ENCODE assay signal across 8 cellular contexts in genomic region chr22:20319745-20320658, GRCh38. TPM values are rescaled to one million over a fixed set of nuclear protein-coding genes. Genes with fewer than 3 reads are reported as not detected.
A peak's percentile ranks its signal among the peaks of the same experiment; 100 is the strongest.
DNase-seq lines count a peak whose midpoint lies in the region; ATAC-seq and TF ChIP-seq lines count a peak whose summit lies in the region.

DGCR6L (minus strand) TSS chr22:20320060; CDS start chr22:20319988, 72 bp downstream.

- H3K36me3 Mint-ChIP-seq in activated CD8-positive, alpha-beta T cell treated with anti-CD3 and anti-CD28 coated beads for 36 hours (ENCODE audit: low read depth), result peaks cover under 1% of the 10 kb centered on the region

- H3K9me3 Mint-ChIP-seq in activated CD8-positive, alpha-beta T cell treated with anti-CD3 and anti-CD28 coated beads for 36 hours, result no peaks in the 10 kb centered on the region

- DNase-seq in BE2C, result peak; percentile 97
- peak; percentile 85 for DNase-seq in NCI-H774 (lab: John Stamatoyannopoulos, UW)
- DNase-seq in activated CD8-positive, alpha-beta T cell treated with anti-CD3 and anti-CD28 coated beads for 36 hours, result peak; percentile 97
- DNase-seq in ecto neural progenitor cell (ENCODE audit: low spot score), result peak; percentile 98
- DNase-seq in lower leg skin (ENCODE audit: low spot score in 2 of 2), result peak; percentile 92 to 99
- peak; percentile 94 to 98 for DNase-seq in stimulated activated CD4-positive, alpha-beta T cell treated with anti-CD3 and anti-CD28 coated beads, Interleukin-4, amount 100 ng/mL, for 4 hours

- H3K36me3 ChIP-seq in BE2C, result no peaks in the 10 kb centered on the region; the same call in 1 of the 2 replicates

- POLR2A ChIA-PET in activated CD8-positive, alpha-beta T cell treated with anti-CD3 and anti-CD28 coated beads for 36 hours (lab: Charles Lee), result interaction anchor here (0.8 kb wide), 1 partner anchor 14 kb away, joined by 4 read pairs; no protein-coding TSS in a partner anchor

- intact Hi-C loops in activated CD8-positive, alpha-beta T cell treated with anti-CD3 and anti-CD28 coated beads for 36 hours (cut with micrococcal nuclease), result no loop called here
- intact Hi-C loops in lower leg skin (cut with DNase I; ENCODE audit: low total_unique reads), result no loop called here

- peak within 1 kb of the TSS; percentile 90 for H3K4me3 Mint-ChIP-seq in activated CD8-positive, alpha-beta T cell treated with anti-CD3 and anti-CD28 coated beads for 36 hours

- CTCF ChIA-PET in activated CD8-positive, alpha-beta T cell treated with anti-CD3 and anti-CD28 coated beads for 36 hours (lab: Charles Lee), result interaction anchor here (0.8 to 2.5 kb wide), 8 partner anchors 24 to 163 kb away, joined by 3 to 6 read pairs (median 4); no protein-coding TSS in a partner anchor

- TF ChIP-seq CTCF in BE2C (IDR thresholded peaks at IDR 0.05; ENCODE audit: low read depth, low read length), result no peak
- no peak for TF ChIP-seq CTCF in activated CD8-positive, alpha-beta T cell treated with anti-CD3 and anti-CD28 coated beads for 36 hours (IDR thresholded peaks at IDR 0.05)
- TF ChIP-seq CTCF in lower leg skin (IDR thresholded peaks at IDR 0.05), result no peak

- peak within 1 kb of the TSS; percentile 95 for H3K4me3 ChIP-seq in BE2C (ENCODE audit: low read depth, low read length)
- peak within 1 kb of the TSS; percentile 89 for H3K4me3 ChIP-seq in lower leg skin (ENCODE audit: low read depth, poor library complexity, severe bottlenecking)

- ATAC-seq in HG03439 (IDR thresholded peaks at IDR 0.05; ENCODE audit: unreplicated experiment), result peak; percentile 78
- ATAC-seq in activated CD8-positive, alpha-beta T cell treated with anti-CD3 and anti-CD28 coated beads for 36 hours, result peak; percentile 62

- H3K9me3 ChIP-seq in BE2C, result no peaks in the 10 kb centered on the region

- H3K4me1 ChIP-seq in BE2C, result no peaks in the 10 kb centered on the region

- TF ChIP-seq POLR2A in GM19193 (IDR thresholded peaks at IDR 0.05; ENCODE audit: extremely low read depth, insufficient read depth, insufficient read length) (peak; percentile 67), lower leg skin (IDR thresholded peaks at IDR 0.05) (no peak)

- no peaks in the 10 kb centered on the region for H3K27me3 ChIP-seq in BE2C

- 0% methylated on average over 6 to 47 of the region's 98 CpGs for WGBS in lower leg skin, 2 donors

- H3K27ac Mint-ChIP-seq in activated CD8-positive, alpha-beta T cell treated with anti-CD3 and anti-CD28 coated beads for 36 hours, result peak within 1 kb of the TSS; percentile 79

- H3K4me1 Mint-ChIP-seq in activated CD8-positive, alpha-beta T cell treated with anti-CD3 and anti-CD28 coated beads for 36 hours (ENCODE audit: low read depth), result peaks cover 50% of the 10 kb centered on the region

- no peaks in the 10 kb centered on the region for H3K27me3 Mint-ChIP-seq in activated CD8-positive, alpha-beta T cell treated with anti-CD3 and anti-CD28 coated beads for 36 hours

RNA-seq across cellular contexts. Expression of gene DGCR6L, which starts in this region (rescaled TPM):
- 200 TPM for polyA plus RNA-seq in BE2C (2012; ENCODE audit: insufficient read depth, insufficient read length, low read depth)
- total RNA-seq in activated CD8-positive, alpha-beta T cell treated with anti-CD3 and anti-CD28 coated beads for 36 hours, result 10 to 100 TPM; 30.7 to 32.0 TPM
- 10 to 100 TPM; 56.2 to 81.0 (median 79.3) TPM for total RNA-seq in lower leg skin

Comparison
In these comparisons a context has a peak if more than half of its experiments do, and no peak if none do; other contexts are left out.
1. Peak in every context shown above with its lines: DNase-seq, ATAC-seq and H3K4me3 ChIP-seq.